Comparison of ENCODE assay signal across 1 cellular context in genomic region chr19:40778045-40778864, GRCh38.
TF ChIP-seq lines count a peak whose summit lies in the region.

Gene RAB4B, plus strand, starts transcription at chr19:40778247. Its CDS starts 129 bp downstream, at chr19:40778376.

TF ChIP-seq in HepG2, 621 proteins besides CTCF, POLR2A, EP300 and RAD21 (continued from another document and continues in another):
- peak; percentile 96 for TF ChIP-seq NFYC (CRISPR knock-in tag; IDR thresholded peaks at IDR 0.05)
- TF ChIP-seq, protein P1, sequence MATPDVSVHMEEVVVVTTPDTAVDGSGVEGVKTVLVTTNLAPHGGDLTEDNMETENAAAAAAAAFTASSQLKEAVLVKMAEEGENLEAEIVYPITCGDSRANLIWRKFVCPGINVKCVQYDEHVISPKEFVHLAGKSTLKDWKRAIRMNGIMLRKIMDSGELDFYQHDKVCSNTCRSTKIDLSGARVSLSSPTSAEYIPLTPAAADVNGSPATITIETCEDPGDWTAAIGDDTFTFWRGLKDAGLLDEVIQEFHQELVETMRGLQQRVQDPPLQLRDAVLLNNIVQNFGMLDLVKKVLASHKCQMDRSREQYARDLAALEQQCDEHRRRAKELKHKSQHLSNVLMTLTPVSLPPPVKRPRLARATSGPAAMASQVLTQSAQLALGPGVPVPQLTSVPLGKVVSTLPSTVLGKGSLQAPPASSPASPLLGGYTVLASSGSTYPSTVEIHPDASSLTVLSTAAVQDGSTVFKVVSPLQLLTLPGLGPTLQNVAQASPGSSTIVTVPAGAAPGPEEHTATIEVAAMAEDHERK (CRISPR knock-in tag; IDR thresholded peaks at IDR 0.05; ENCODE audit: low read depth) = 0 out of 2 replicates have a peak, but pooled peaks have one; percentile 6
- TF ChIP-seq ATM (IDR thresholded peaks at IDR 0.05; ENCODE audit: borderline replicate concordance) = no peak
- TF ChIP-seq RAD51 (IDR thresholded peaks at IDR 0.05; ENCODE audit: borderline replicate concordance) = no peak
- no peak for TF ChIP-seq ZNF10 (CRISPR knock-in tag; IDR thresholded peaks at IDR 0.05; ENCODE audit: borderline replicate concordance, low read depth)
- TF ChIP-seq ZBTB20 (CRISPR knock-in tag; IDR thresholded peaks at IDR 0.05; ENCODE audit: borderline replicate concordance, low read depth) = no peak
- no peak for TF ChIP-seq ZBTB2 (CRISPR knock-in tag; IDR thresholded peaks at IDR 0.05; ENCODE audit: low read depth)
- TF ChIP-seq ZNF431 (CRISPR knock-in tag; IDR thresholded peaks at IDR 0.05; ENCODE audit: borderline replicate concordance, low read depth) = no peak
- no peak for TF ChIP-seq ZSCAN22 (CRISPR knock-in tag; IDR thresholded peaks at IDR 0.05)
- TF ChIP-seq MLLT10 (CRISPR knock-in tag; IDR thresholded peaks at IDR 0.05) = no peak
- TF ChIP-seq, protein P2, sequence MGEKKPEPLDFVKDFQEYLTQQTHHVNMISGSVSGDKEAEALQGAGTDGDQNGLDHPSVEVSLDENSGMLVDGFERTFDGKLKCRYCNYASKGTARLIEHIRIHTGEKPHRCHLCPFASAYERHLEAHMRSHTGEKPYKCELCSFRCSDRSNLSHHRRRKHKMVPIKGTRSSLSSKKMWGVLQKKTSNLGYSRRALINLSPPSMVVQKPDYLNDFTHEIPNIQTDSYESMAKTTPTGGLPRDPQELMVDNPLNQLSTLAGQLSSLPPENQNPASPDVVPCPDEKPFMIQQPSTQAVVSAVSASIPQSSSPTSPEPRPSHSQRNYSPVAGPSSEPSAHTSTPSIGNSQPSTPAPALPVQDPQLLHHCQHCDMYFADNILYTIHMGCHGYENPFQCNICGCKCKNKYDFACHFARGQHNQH (CRISPR knock-in tag; IDR thresholded peaks at IDR 0.05) = no peak
- no peak for TF ChIP-seq ZNF329 (CRISPR knock-in tag; IDR thresholded peaks at IDR 0.05; ENCODE audit: low read depth)
- peak; percentile 99 for TF ChIP-seq SP2 (CRISPR knock-in tag; IDR thresholded peaks at IDR 0.05)
- TF ChIP-seq ZNF652 (CRISPR knock-in tag; IDR thresholded peaks at IDR 0.05; ENCODE audit: borderline replicate concordance, low read depth) = no peak
- peak; percentile 42; the same call in 1 of the 2 replicates for TF ChIP-seq ETV5 (CRISPR knock-in tag; IDR thresholded peaks at IDR 0.05; ENCODE audit: borderline replicate concordance)
- peak; percentile 11; the same call in 1 of the 2 replicates for TF ChIP-seq RFX5 (IDR thresholded peaks at IDR 0.05; ENCODE audit: low read depth, low read length)
- no peak for TF ChIP-seq THYN1 (CRISPR knock-in tag; IDR thresholded peaks at IDR 0.05; ENCODE audit: borderline replicate concordance, low read depth)
- TF ChIP-seq ARID4A (CRISPR knock-in tag; IDR thresholded peaks at IDR 0.05; ENCODE audit: borderline replicate concordance) = peak; percentile 94; the same call in 1 of the 2 replicates
- TF ChIP-seq RARG (CRISPR knock-in tag; IDR thresholded peaks at IDR 0.05; ENCODE audit: low read depth) = no peak
- TF ChIP-seq STAT5B (CRISPR knock-in tag; IDR thresholded peaks at IDR 0.05) = no peak
- no peak for TF ChIP-seq ATF5 (CRISPR knock-in tag; IDR thresholded peaks at IDR 0.05; ENCODE audit: low read depth)
- no peak; the same call in 1 of the 2 replicates for TF ChIP-seq ZFP90 (CRISPR knock-in tag; IDR thresholded peaks at IDR 0.05; ENCODE audit: borderline replicate concordance)
- TF ChIP-seq ZNF143 (CRISPR knock-in tag; IDR thresholded peaks at IDR 0.05) = no peak
- no peak for TF ChIP-seq DNMT1 (CRISPR knock-in tag; IDR thresholded peaks at IDR 0.05)
- no peak for TF ChIP-seq ZNF160 (CRISPR knock-in tag; IDR thresholded peaks at IDR 0.05)
- no peak for TF ChIP-seq ZNF772 (CRISPR knock-in tag; IDR thresholded peaks at IDR 0.05)
- no peak for TF ChIP-seq TCF12 (IDR thresholded peaks at IDR 0.05)
- no peak for TF ChIP-seq TCF12 (CRISPR knock-in tag; IDR thresholded peaks at IDR 0.05)
- no peak for TF ChIP-seq CEBPG (CRISPR knock-in tag; IDR thresholded peaks at IDR 0.05)
- TF ChIP-seq, protein P3, sequence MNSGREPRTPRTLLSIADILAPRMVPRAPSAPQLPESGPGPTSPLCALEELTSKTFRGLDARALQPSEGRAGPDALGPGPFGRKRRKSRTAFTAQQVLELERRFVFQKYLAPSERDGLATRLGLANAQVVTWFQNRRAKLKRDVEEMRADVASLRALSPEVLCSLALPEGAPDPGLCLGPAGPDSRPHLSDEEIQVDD (CRISPR knock-in tag; IDR thresholded peaks at IDR 0.05; ENCODE audit: borderline replicate concordance) = no peak
- peak; percentile 47 for TF ChIP-seq ASH2L (IDR thresholded peaks at IDR 0.05; ENCODE audit: insufficient read length, low read depth, low read length)
- TF ChIP-seq JDP2 (CRISPR knock-in tag; IDR thresholded peaks at IDR 0.05; ENCODE audit: borderline replicate concordance) = no peak
- TF ChIP-seq ZMAT3 (CRISPR knock-in tag; conservative IDR thresholded peaks at IDR 0.05) = no peak
- TF ChIP-seq NR2F1 (CRISPR knock-in tag; IDR thresholded peaks at IDR 0.05) = no peak
- TF ChIP-seq ZSCAN21 (CRISPR knock-in tag; IDR thresholded peaks at IDR 0.05; ENCODE audit: borderline replicate concordance) = no peak; the same call in 1 of the 2 replicates
- TF ChIP-seq ZNF263 (CRISPR knock-in tag; IDR thresholded peaks at IDR 0.05) = no peak
- TF ChIP-seq ZNF569 (CRISPR knock-in tag; IDR thresholded peaks at IDR 0.05; ENCODE audit: borderline replicate concordance) = no peak
- TF ChIP-seq ZNF816 (CRISPR knock-in tag; IDR thresholded peaks at IDR 0.05; ENCODE audit: borderline replicate concordance) = no peak
- no peak for TF ChIP-seq IRX3 (CRISPR knock-in tag; IDR thresholded peaks at IDR 0.05; ENCODE audit: borderline replicate concordance, low read depth)
- TF ChIP-seq MIER3 (CRISPR knock-in tag; IDR thresholded peaks at IDR 0.05; ENCODE audit: borderline replicate concordance) = peak; percentile 16; the same call in 1 of the 2 replicates
- TF ChIP-seq DPF2 (CRISPR knock-in tag; IDR thresholded peaks at IDR 0.05; ENCODE audit: borderline replicate concordance, low read depth) = no peak
- TF ChIP-seq CHD2 (IDR thresholded peaks at IDR 0.05; ENCODE audit: low read depth, low read length) = peak; percentile 63; the same call in 1 of the 2 replicates
- TF ChIP-seq, protein P4, sequence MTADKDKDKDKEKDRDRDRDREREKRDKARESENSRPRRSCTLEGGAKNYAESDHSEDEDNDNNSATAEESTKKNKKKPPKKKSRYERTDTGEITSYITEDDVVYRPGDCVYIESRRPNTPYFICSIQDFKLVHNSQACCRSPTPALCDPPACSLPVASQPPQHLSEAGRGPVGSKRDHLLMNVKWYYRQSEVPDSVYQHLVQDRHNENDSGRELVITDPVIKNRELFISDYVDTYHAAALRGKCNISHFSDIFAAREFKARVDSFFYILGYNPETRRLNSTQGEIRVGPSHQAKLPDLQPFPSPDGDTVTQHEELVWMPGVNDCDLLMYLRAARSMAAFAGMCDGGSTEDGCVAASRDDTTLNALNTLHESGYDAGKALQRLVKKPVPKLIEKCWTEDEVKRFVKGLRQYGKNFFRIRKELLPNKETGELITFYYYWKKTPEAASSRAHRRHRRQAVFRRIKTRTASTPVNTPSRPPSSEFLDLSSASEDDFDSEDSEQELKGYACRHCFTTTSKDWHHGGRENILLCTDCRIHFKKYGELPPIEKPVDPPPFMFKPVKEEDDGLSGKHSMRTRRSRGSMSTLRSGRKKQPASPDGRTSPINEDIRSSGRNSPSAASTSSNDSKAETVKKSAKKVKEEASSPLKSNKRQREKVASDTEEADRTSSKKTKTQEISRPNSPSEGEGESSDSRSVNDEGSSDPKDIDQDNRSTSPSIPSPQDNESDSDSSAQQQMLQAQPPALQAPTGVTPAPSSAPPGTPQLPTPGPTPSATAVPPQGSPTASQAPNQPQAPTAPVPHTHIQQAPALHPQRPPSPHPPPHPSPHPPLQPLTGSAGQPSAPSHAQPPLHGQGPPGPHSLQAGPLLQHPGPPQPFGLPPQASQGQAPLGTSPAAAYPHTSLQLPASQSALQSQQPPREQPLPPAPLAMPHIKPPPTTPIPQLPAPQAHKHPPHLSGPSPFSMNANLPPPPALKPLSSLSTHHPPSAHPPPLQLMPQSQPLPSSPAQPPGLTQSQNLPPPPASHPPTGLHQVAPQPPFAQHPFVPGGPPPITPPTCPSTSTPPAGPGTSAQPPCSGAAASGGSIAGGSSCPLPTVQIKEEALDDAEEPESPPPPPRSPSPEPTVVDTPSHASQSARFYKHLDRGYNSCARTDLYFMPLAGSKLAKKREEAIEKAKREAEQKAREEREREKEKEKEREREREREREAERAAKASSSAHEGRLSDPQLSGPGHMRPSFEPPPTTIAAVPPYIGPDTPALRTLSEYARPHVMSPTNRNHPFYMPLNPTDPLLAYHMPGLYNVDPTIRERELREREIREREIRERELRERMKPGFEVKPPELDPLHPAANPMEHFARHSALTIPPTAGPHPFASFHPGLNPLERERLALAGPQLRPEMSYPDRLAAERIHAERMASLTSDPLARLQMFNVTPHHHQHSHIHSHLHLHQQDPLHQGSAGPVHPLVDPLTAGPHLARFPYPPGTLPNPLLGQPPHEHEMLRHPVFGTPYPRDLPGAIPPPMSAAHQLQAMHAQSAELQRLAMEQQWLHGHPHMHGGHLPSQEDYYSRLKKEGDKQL (CRISPR knock-in tag; IDR thresholded peaks at IDR 0.05; ENCODE audit: low read depth) = no peak
- no peak for TF ChIP-seq ZNF350 (CRISPR knock-in tag; IDR thresholded peaks at IDR 0.05; ENCODE audit: borderline replicate concordance, low read depth)
- TF ChIP-seq, protein P5, sequence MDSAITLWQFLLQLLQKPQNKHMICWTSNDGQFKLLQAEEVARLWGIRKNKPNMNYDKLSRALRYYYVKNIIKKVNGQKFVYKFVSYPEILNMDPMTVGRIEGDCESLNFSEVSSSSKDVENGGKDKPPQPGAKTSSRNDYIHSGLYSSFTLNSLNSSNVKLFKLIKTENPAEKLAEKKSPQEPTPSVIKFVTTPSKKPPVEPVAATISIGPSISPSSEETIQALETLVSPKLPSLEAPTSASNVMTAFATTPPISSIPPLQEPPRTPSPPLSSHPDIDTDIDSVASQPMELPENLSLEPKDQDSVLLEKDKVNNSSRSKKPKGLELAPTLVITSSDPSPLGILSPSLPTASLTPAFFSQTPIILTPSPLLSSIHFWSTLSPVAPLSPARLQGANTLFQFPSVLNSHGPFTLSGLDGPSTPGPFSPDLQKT (CRISPR knock-in tag; IDR thresholded peaks at IDR 0.05; ENCODE audit: borderline replicate concordance) = no peak
- TF ChIP-seq ZBTB10 (CRISPR knock-in tag; IDR thresholded peaks at IDR 0.05; ENCODE audit: borderline replicate concordance) = no peak
- no peak for TF ChIP-seq SOX6 (IDR thresholded peaks at IDR 0.05)
- TF ChIP-seq SOX6 (CRISPR knock-in tag; IDR thresholded peaks at IDR 0.05) = peak; percentile 21; the same call in 1 of the 2 replicates
- 0 out of 2 replicates have a peak, but pooled peaks have one; percentile 6 for TF ChIP-seq MXD4 (CRISPR knock-in tag; IDR thresholded peaks at IDR 0.05)
